1 cellular context compared by ENCODE assay signal in genomic region chr11:67649634-67650540, GRCh38.
TF ChIP-seq lines count a peak whose summit lies in the region.

No MANE protein-coding gene starts in this region.

TF ChIP-seq in HEK293, 187 proteins besides CTCF, POLR2A, EP300 and RAD21 (continued from another document):
- peak; percentile 15 for TF ChIP-seq ZBTB26 (tag by site-specific recombination; optimal IDR thresholded peaks at IDR 0.05)
- no peak for TF ChIP-seq HOXA7 (CRISPR knock-in tag; IDR thresholded peaks at IDR 0.05; ENCODE audit: borderline replicate concordance)
- peak; percentile 98 for TF ChIP-seq ZSCAN4 (tag by site-specific recombination; IDR thresholded peaks at IDR 0.05)
- no peak for TF ChIP-seq ZFP37 (tag by site-specific recombination; IDR thresholded peaks at IDR 0.05)
- TF ChIP-seq ZNF629 (tag by site-specific recombination; IDR thresholded peaks at IDR 0.05): 0 out of 2 replicates have a peak, but pooled peaks have one; percentile 20
- no peak for TF ChIP-seq ZNF426 (tag by site-specific recombination; IDR thresholded peaks at IDR 0.05)
- peak; percentile 87 for TF ChIP-seq PRDM10 (tag by site-specific recombination; IDR thresholded peaks at IDR 0.05)
- TF ChIP-seq ZNF175 (tag by site-specific recombination; IDR thresholded peaks at IDR 0.05): no peak
- TF ChIP-seq ZNF571 (tag by site-specific recombination; IDR thresholded peaks at IDR 0.05): no peak
- no peak for TF ChIP-seq ZBTB1 (tag by site-specific recombination; IDR thresholded peaks at IDR 0.05)
- TF ChIP-seq ZSCAN5A (tag by site-specific recombination; IDR thresholded peaks at IDR 0.05): no peak
- no peak for TF ChIP-seq ZNF521 (tag by site-specific recombination; IDR thresholded peaks at IDR 0.05)
- TF ChIP-seq ZNF37A (tag by site-specific recombination; IDR thresholded peaks at IDR 0.05): no peak
- no peak for TF ChIP-seq ZIC2 (tag by site-specific recombination; IDR thresholded peaks at IDR 0.05)
- 0 out of 2 replicates have a peak, but pooled peaks have one; percentile 31 for TF ChIP-seq ATF2 (tag by site-specific recombination; IDR thresholded peaks at IDR 0.05; ENCODE audit: low read depth)
TF ChIP-seq in HEK293: peak in this region for 10.
